Comparison of ENCODE assay signal across 2 cellular contexts in the genomic region with DNA sequence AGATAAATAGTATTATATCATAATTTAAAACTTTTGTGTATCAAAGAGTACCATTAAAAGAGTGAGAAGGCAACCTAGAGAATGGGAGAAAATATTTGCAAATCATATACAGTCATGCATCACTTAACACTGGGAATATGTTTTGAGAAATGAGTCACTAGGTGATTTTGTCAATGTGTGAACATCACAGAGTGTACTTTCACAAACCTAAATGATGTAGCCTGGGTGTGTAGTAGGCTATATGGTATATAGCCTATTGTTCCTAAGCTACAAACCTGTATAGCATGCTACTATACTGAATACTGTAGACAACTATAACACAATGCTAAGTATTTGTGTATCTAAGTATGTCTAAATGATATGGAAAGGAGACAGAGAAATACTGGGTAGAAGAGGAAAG.
TF ChIP-seq lines count a peak whose summit lies in the region.

No MANE protein-coding gene starts in this region.

TF ChIP-seq in A549, 52 proteins besides CTCF, POLR2A, EP300 and RAD21 (continued from another document):
- TF ChIP-seq BHLHE40 (IDR thresholded peaks at IDR 0.05; ENCODE audit: low read depth, low read length): no peak
- TF ChIP-seq, protein P1, sequence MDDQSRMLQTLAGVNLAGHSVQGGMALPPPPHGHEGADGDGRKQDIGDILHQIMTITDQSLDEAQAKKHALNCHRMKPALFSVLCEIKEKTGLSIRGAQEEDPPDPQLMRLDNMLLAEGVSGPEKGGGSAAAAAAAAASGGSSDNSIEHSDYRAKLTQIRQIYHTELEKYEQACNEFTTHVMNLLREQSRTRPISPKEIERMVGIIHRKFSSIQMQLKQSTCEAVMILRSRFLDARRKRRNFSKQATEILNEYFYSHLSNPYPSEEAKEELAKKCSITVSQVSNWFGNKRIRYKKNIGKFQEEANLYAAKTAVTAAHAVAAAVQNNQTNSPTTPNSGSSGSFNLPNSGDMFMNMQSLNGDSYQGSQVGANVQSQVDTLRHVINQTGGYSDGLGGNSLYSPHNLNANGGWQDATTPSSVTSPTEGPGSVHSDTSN (IDR thresholded peaks at IDR 0.05): no peak
- TF ChIP-seq, protein P2, sequence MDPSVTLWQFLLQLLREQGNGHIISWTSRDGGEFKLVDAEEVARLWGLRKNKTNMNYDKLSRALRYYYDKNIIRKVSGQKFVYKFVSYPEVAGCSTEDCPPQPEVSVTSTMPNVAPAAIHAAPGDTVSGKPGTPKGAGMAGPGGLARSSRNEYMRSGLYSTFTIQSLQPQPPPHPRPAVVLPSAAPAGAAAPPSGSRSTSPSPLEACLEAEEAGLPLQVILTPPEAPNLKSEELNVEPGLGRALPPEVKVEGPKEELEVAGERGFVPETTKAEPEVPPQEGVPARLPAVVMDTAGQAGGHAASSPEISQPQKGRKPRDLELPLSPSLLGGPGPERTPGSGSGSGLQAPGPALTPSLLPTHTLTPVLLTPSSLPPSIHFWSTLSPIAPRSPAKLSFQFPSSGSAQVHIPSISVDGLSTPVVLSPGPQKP (IDR thresholded peaks at IDR 0.05; ENCODE audit: low read depth, low read length): no peak
- TF ChIP-seq REST (IDR thresholded peaks at IDR 0.05): no peak
- no peak for TF ChIP-seq POLR2AphosphoS2 (conservative IDR thresholded peaks at IDR 0.05; ENCODE audit: low read length)
- no peak for TF ChIP-seq TFCP2L1 (CRISPR knock-in tag; IDR thresholded peaks at IDR 0.05)
- TF ChIP-seq, protein P3, sequence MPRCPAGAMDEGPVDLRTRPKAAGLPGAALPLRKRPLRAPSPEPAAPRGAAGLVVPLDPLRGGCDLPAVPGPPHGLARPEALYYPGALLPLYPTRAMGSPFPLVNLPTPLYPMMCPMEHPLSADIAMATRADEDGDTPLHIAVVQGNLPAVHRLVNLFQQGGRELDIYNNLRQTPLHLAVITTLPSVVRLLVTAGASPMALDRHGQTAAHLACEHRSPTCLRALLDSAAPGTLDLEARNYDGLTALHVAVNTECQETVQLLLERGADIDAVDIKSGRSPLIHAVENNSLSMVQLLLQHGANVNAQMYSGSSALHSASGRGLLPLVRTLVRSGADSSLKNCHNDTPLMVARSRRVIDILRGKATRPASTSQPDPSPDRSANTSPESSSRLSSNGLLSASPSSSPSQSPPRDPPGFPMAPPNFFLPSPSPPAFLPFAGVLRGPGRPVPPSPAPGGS (IDR thresholded peaks at IDR 0.05): no peak
- TF ChIP-seq, protein P4, sequence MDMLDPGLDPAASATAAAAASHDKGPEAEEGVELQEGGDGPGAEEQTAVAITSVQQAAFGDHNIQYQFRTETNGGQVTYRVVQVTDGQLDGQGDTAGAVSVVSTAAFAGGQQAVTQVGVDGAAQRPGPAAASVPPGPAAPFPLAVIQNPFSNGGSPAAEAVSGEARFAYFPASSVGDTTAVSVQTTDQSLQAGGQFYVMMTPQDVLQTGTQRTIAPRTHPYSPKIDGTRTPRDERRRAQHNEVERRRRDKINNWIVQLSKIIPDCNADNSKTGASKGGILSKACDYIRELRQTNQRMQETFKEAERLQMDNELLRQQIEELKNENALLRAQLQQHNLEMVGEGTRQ (IDR thresholded peaks at IDR 0.05): no peak
- TF ChIP-seq GATA3 (IDR thresholded peaks at IDR 0.05; ENCODE audit: borderline replicate concordance): no peak
- no peak for TF ChIP-seq SREBF2 (IDR thresholded peaks at IDR 0.05)
- TF ChIP-seq RCOR1 (IDR thresholded peaks at IDR 0.05; ENCODE audit: low read depth, low read length): no peak
- TF ChIP-seq, protein P5, sequence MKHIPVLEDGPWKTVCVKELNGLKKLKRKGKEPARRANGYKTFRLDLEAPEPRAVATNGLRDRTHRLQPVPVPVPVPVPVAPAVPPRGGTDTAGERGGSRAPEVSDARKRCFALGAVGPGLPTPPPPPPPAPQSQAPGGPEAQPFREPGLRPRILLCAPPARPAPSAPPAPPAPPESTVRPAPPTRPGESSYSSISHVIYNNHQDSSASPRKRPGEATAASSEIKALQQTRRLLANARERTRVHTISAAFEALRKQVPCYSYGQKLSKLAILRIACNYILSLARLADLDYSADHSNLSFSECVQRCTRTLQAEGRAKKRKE (CRISPR knock-in tag; IDR thresholded peaks at IDR 0.05; ENCODE audit: low read depth): no peak
- TF ChIP-seq NPAS2 (CRISPR knock-in tag; IDR thresholded peaks at IDR 0.05; ENCODE audit: borderline replicate concordance): no peak
- no peak for TF ChIP-seq ESRRA (IDR thresholded peaks at IDR 0.05; ENCODE audit: borderline replicate concordance, low read length)
- TF ChIP-seq ZSCAN20 (CRISPR knock-in tag; IDR thresholded peaks at IDR 0.05): no peak
- no peak for TF ChIP-seq NR3C1 (IDR thresholded peaks at IDR 0.05)
TF ChIP-seq in A549: peak in this region for 0.

TF ChIP-seq in GM12878, 131 proteins besides CTCF, POLR2A, EP300 and RAD21 (continued from another document):
- TF ChIP-seq, protein P6, sequence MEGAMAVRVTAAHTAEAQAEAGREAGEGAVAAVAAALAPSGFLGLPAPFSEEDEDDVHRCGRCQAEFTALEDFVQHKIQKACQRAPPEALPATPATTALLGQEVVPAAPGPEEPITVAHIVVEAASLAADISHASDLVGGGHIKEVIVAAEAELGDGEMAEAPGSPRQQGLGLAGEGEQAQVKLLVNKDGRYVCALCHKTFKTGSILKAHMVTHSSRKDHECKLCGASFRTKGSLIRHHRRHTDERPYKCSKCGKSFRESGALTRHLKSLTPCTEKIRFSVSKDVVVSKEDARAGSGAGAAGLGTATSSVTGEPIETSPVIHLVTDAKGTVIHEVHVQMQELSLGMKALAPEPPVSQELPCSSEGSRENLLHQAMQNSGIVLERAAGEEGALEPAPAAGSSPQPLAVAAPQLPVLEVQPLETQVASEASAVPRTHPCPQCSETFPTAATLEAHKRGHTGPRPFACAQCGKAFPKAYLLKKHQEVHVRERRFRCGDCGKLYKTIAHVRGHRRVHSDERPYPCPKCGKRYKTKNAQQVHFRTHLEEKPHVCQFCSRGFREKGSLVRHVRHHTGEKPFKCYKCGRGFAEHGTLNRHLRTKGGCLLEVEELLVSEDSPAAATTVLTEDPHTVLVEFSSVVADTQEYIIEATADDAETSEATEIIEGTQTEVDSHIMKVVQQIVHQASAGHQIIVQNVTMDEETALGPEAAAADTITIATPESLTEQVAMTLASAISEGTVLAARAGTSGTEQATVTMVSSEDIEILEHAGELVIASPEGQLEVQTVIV (IDR thresholded peaks at IDR 0.05; ENCODE audit: borderline replicate concordance, partially characterized antibody): no peak
- TF ChIP-seq, protein P7, sequence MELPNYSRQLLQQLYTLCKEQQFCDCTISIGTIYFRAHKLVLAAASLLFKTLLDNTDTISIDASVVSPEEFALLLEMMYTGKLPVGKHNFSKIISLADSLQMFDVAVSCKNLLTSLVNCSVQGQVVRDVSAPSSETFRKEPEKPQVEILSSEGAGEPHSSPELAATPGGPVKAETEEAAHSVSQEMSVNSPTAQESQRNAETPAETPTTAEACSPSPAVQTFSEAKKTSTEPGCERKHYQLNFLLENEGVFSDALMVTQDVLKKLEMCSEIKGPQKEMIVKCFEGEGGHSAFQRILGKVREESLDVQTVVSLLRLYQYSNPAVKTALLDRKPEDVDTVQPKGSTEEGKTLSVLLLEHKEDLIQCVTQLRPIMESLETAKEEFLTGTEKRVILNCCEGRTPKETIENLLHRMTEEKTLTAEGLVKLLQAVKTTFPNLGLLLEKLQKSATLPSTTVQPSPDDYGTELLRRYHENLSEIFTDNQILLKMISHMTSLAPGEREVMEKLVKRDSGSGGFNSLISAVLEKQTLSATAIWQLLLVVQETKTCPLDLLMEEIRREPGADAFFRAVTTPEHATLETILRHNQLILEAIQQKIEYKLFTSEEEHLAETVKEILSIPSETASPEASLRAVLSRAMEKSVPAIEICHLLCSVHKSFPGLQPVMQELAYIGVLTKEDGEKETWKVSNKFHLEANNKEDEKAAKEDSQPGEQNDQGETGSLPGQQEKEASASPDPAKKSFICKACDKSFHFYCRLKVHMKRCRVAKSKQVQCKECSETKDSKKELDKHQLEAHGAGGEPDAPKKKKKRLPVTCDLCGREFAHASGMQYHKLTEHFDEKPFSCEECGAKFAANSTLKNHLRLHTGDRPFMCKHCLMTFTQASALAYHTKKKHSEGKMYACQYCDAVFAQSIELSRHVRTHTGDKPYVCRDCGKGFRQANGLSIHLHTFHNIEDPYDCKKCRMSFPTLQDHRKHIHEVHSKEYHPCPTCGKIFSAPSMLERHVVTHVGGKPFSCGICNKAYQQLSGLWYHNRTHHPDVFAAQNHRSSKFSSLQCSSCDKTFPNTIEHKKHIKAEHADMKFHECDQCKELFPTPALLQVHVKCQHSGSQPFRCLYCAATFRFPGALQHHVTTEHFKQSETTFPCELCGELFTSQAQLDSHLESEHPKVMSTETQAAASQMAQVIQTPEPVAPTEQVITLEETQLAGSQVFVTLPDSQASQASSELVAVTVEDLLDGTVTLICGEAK (IDR thresholded peaks at IDR 0.05; ENCODE audit: borderline replicate concordance): no peak
- TF ChIP-seq ETV6 (conservative IDR thresholded peaks at IDR 0.05 in 1 of 2, IDR thresholded peaks at IDR 0.05 in 1 of 2; ENCODE audit: borderline replicate concordance in 1 of 2, low read depth in 1 of 2) (no peak), HDAC2 (IDR thresholded peaks at IDR 0.05) (no peak), ZNF687 (IDR thresholded peaks at IDR 0.05) (no peak), RB1 (IDR thresholded peaks at IDR 0.05; ENCODE audit: borderline replicate concordance) (no peak), FOS (IDR thresholded peaks at IDR 0.05; ENCODE audit: borderline replicate concordance, extremely low read depth, insufficient read length) (no peak), MTA2 (IDR thresholded peaks at IDR 0.05; ENCODE audit: low read depth) (no peak), JUND (IDR thresholded peaks at IDR 0.05; ENCODE audit: low read depth, low read length) (no peak), SUPT20H (IDR thresholded peaks at IDR 0.05; ENCODE audit: borderline replicate concordance, control insufficient read depth, low read depth, low read length) (no peak), RCOR1 (conservative IDR thresholded peaks at IDR 0.05; ENCODE audit: low read depth, low read length) (no peak), SUZ12 (IDR thresholded peaks at IDR 0.05; ENCODE audit: unreplicated experiment) (no peak), NR2F1 (conservative IDR thresholded peaks at IDR 0.05) (no peak), ATF3 (IDR thresholded peaks at IDR 0.05; ENCODE audit: borderline replicate concordance, extremely low read depth, low read depth, low read length) (no peak), IKZF2 (IDR thresholded peaks at IDR 0.05) (no peak), SKIL (IDR thresholded peaks at IDR 0.05; ENCODE audit: low read depth, poor library complexity, severe bottlenecking) (no peak), USF1 (IDR thresholded peaks at IDR 0.05; ENCODE audit: borderline replicate concordance, extremely low read length, insufficient read depth, low read depth, low read length) (no peak), CEBPB (IDR thresholded peaks at IDR 0.05; ENCODE audit: borderline replicate concordance in 1 of 2, low read depth in 2 of 2, low read length in 2 of 2) (no peak)
